In genomic region chr12:47900480-47901129, GRCh38 we compare ENCODE assay signal across 9 cellular contexts. TPM values are rescaled to one million over a fixed set of nuclear protein-coding genes. Genes with fewer than 3 reads are reported as not detected.
DNase-seq lines count a peak whose midpoint lies in the region; ATAC-seq, FAIRE-seq and TF ChIP-seq lines count a peak whose summit lies in the region.
"Had no signal": no experiment of that assay in that cellular context is flagged by ENCODE, and none has a peak within 500 bp of the region (broad histone marks: within the 10 kb centered on the region; RNA-seq: fewer than 3 reads in every experiment).

No MANE protein-coding gene starts in this region.

- TF ChIP-seq EP300 in GM12878 (IDR thresholded peaks at IDR 0.05; ENCODE audit: borderline replicate concordance in 1 of 2, control insufficient read depth in 1 of 2, low read depth in 2 of 2, low read length in 2 of 2): no peak

- WGBS in IMR-90 (ENCODE audit: extremely low coverage in 2 of 2, insufficient read length in 1 of 2), 2 experiments: no CpG with 5 or more reads among the region's 7 CpGs
- WGBS in GM12878 (ENCODE audit: insufficient coverage, insufficient replicate concordance, low lambda C conversion rate, missing lambda C conversion rate): 57% methylated on average over 7 of the region's 7 CpGs

- H3K27me3 Mint-ChIP-seq in natural killer cell treated with Interleukin-12 subunit alpha and Interleukin-12 subunit beta and Interleukin-15 and Interleukin-18, amount 100 ng/mL, for 72 hours: peaks cover 13 to 28% of the 10 kb centered on the region in 2 donors

- peak overlapping the region; percentile 26 for H3K4me3 Mint-ChIP-seq in natural killer cell treated with Interleukin-12 subunit alpha and Interleukin-12 subunit beta and Interleukin-15 and Interleukin-18, amount 100 ng/mL, for 72 hours

- in situ Hi-C loops in IMR-90 (cut with MboI; ENCODE audit: low sequenced_read_pairs): no loop called here
- in situ Hi-C loops in GM12878 (cut with MboI): no loop called here

- no peak overlapping the region for H3K27ac ChIP-seq in IMR-90 (ENCODE audit: insufficient read depth, low read length)
- no peak overlapping the region for H3K27ac ChIP-seq in GM12878 (ENCODE audit: control insufficient read depth, insufficient read depth)

- no peak overlapping the region for H4K8ac ChIP-seq in IMR-90 (ENCODE audit: low read depth in 2 of 2, low read length in 2 of 2)

- H3K36me3 ChIP-seq in IMR-90 (ENCODE audit: control insufficient read depth, insufficient read depth, low read length) (no peaks in the 10 kb centered on the region), GM12878 (ENCODE audit: control insufficient read depth in 2 of 2, insufficient read depth in 2 of 2, low read length in 1 of 2) (no peaks in the 10 kb centered on the region)

- H3K14ac ChIP-seq in IMR-90 (replicated peaks; ENCODE audit: low read depth, low read length): no peak overlapping the region

- peak overlapping the region; percentile 42 for H2AK9ac ChIP-seq in IMR-90 (replicated peaks; ENCODE audit: low read depth, low read length, poor library complexity)

- H3K9me1 ChIP-seq in IMR-90 (ENCODE audit: insufficient read depth, low read length): peaks cover 21% of the 10 kb centered on the region

- BruUV-seq in IMR-90 (replicated peaks; lab: Mats Ljungman, UMichigan) (no TSS peak), GM12878 (replicated peaks; lab: Mats Ljungman, UMichigan) (no TSS peak)

- H4K5ac ChIP-seq in IMR-90 (ENCODE audit: low read depth, low read length): no peak overlapping the region

- H3K18ac ChIP-seq in IMR-90 (ENCODE audit: low read depth, low read length): no peak overlapping the region

- H2AFZ ChIP-seq in IMR-90 (replicated peaks; ENCODE audit: low read length, poor library complexity) (no peak overlapping the region), GM12878 (ENCODE audit: control insufficient read depth, low read depth, low read length) (no peak overlapping the region; the same call in 1 of the 2 replicates)

- H3K9me3 ChIP-seq in IMR-90 (ENCODE audit: control insufficient read depth, insufficient read depth, low read length): no peaks in the 10 kb centered on the region
- H3K9me3 ChIP-seq in GM12878 (replicated peaks; ENCODE audit: control insufficient read depth, insufficient read depth, low read length): no peaks in the 10 kb centered on the region

- no peak overlapping the region for H2BK15ac ChIP-seq in IMR-90 (ENCODE audit: low read depth, low read length)

- H3K4ac ChIP-seq in IMR-90 (ENCODE audit: low read depth, low read length): no peak overlapping the region

- no peak overlapping the region for H3K56ac ChIP-seq in IMR-90 (ENCODE audit: extremely low read depth, insufficient read depth, low read length)

- no peaks in the 10 kb centered on the region for H3K79me2 ChIP-seq in GM12878 (ENCODE audit: control insufficient read depth, insufficient read depth, low read length)

- H3K27ac Mint-ChIP-seq in natural killer cell treated with Interleukin-12 subunit alpha and Interleukin-12 subunit beta and Interleukin-15 and Interleukin-18, amount 100 ng/mL, for 72 hours: no peak overlapping the region

- no peaks in the 10 kb centered on the region for H3K36me3 Mint-ChIP-seq in natural killer cell treated with Interleukin-12 subunit alpha and Interleukin-12 subunit beta and Interleukin-15 and Interleukin-18, amount 100 ng/mL, for 72 hours

- H3K79me1 ChIP-seq in IMR-90 (ENCODE audit: low read depth in 1 of 2, low read length in 2 of 2): peaks cover 18 to 54% of the 10 kb centered on the region in 2 experiments

- 0 out of 2 replicates have a peak, but pooled peaks have one; percentile 9 for TF ChIP-seq CTCF in IMR-90 (conservative IDR thresholded peaks at IDR 0.05; ENCODE audit: low read depth, low read length)
- TF ChIP-seq CTCF in GM12878 (IDR thresholded peaks at IDR 0.05 in 2 of 3, conservative IDR thresholded peaks at IDR 0.05 in 1 of 3; ENCODE audit: control insufficient read depth in 2 of 3, extremely low read depth in 1 of 3, insufficient read depth in 1 of 3, low read depth in 3 of 3, low read length in 3 of 3): peak; percentile 27 to 36 (median 33); a peak in 5 of 6 replicates

- H4K20me1 ChIP-seq in IMR-90 (ENCODE audit: insufficient read depth, low read length) (peaks cover 7% of the 10 kb centered on the region; the same call in 1 of the 2 replicates), GM12878 (ENCODE audit: control insufficient read depth, insufficient read depth) (no peaks in the 10 kb centered on the region)

- H2BK120ac ChIP-seq in IMR-90 (ENCODE audit: low read depth, low read length): no peak overlapping the region

- no peak overlapping the region for H2BK5ac ChIP-seq in IMR-90 (ENCODE audit: low read depth, low read length, poor library complexity, severe bottlenecking)

- H2AK5ac ChIP-seq in IMR-90 (ENCODE audit: low read depth, low read length): no peak overlapping the region; the same call in 1 of the 2 replicates

- H3K4me2 ChIP-seq in IMR-90 (ENCODE audit: low read depth, low read length): no peak overlapping the region
- H3K4me2 ChIP-seq in GM12878 (ENCODE audit: control insufficient read depth, insufficient read depth): no peak overlapping the region

- no peak for ATAC-seq in IMR-90 (ENCODE audit: low read depth)
- ATAC-seq in GM12878: peak; percentile 16
- ATAC-seq in natural killer cell treated with Interleukin-12 subunit alpha and Interleukin-12 subunit beta and Interleukin-15 and Interleukin-18, amount 100 ng/mL, for 72 hours: no peak
- no peak for ATAC-seq in HG02588 (IDR thresholded peaks at IDR 0.05; ENCODE audit: unreplicated experiment)

- RAD21 ChIA-PET in GM12878 (lab: Charles Lee; ENCODE audit: unreplicated experiment): interaction anchor here (2.1 to 4.3 kb wide), 2 partner anchors 16 to 32 kb away, joined by 10 to 28 read pairs; no protein-coding TSS in a partner anchor

- H3K9me3 Mint-ChIP-seq in natural killer cell treated with Interleukin-12 subunit alpha and Interleukin-12 subunit beta and Interleukin-15 and Interleukin-18, amount 100 ng/mL, for 72 hours: no peaks in the 10 kb centered on the region

- POLR2A ChIA-PET in IMR-90 (lab: Charles Lee; ENCODE audit: unreplicated experiment) (no interaction called here), GM12878 (lab: Charles Lee) (interaction anchor here (1.0 kb wide), 1 partner anchor 14 kb away, joined by 3 read pairs; no protein-coding TSS in a partner anchor)

- intact Hi-C loops in IMR-90 (cut with micrococcal nuclease): loop anchor here (5.0 kb wide), 2 partner anchors 47 to 48 kb away; no protein-coding TSS in a partner anchor
- intact Hi-C loops in GM12878 (cut with micrococcal nuclease; ENCODE audit: unreplicated experiment): loop anchor here (5.0 kb wide), 1 partner anchor 47 kb away; no protein-coding TSS in a partner anchor

- CTCF ChIA-PET in IMR-90 (lab: Yijun Ruan, JAX): interaction anchor here (1.3 kb wide), 1 partner anchor 49 kb away, joined by 4 read pairs; no protein-coding TSS in a partner anchor
- CTCF ChIA-PET in GM12878 (lab: Yijun Ruan, JAX): interaction anchor here (0.8 to 4.4 kb wide), 15 partner anchors 10 to 124 kb away, joined by 3 to 28 read pairs (median 5); partner anchors contain the start of gene TMEM106C

- FAIRE-seq in GM12878 (lab: Jason Lieb, UNC): no peak

- H2BK20ac ChIP-seq in IMR-90 (ENCODE audit: low read depth, low read length): no peak overlapping the region

- H3K23ac ChIP-seq in IMR-90 (ENCODE audit: low read depth, low read length): no peak overlapping the region

- H3K4me1 ChIP-seq in IMR-90 (ENCODE audit: control insufficient read depth, insufficient read depth, low read length) (peaks cover 16% of the 10 kb centered on the region), GM12878 (ENCODE audit: control insufficient read depth, insufficient read depth, low read length) (peaks cover 30% of the 10 kb centered on the region)

- peaks cover 7% of the 10 kb centered on the region for H3K27me3 ChIP-seq in IMR-90 (ENCODE audit: control insufficient read depth, insufficient read depth, low read length)
- H3K27me3 ChIP-seq in GM12878 (replicated peaks in 1 of 2; ENCODE audit: control insufficient read depth in 2 of 2, insufficient read depth in 2 of 2, low read length in 1 of 2): peaks cover 4 to 5% of the 10 kb centered on the region in 2 experiments; a peak in 1 of 4 replicates

- peaks cover 48 to 51% of the 10 kb centered on the region in 2 donors for H3K4me1 Mint-ChIP-seq in natural killer cell treated with Interleukin-12 subunit alpha and Interleukin-12 subunit beta and Interleukin-15 and Interleukin-18, amount 100 ng/mL, for 72 hours (ENCODE audit: low read depth in 2 of 2)

- no peak for TF ChIP-seq POLR2A in IMR-90 (IDR thresholded peaks at IDR 0.05; ENCODE audit: low read depth, low read length)
- TF ChIP-seq POLR2A in GM12878 (IDR thresholded peaks at IDR 0.05; ENCODE audit: low read depth, low read length): no peak

- SMC1A ChIA-PET in GM12878 (lab: Charles Lee; ENCODE audit: uncharacterized antibody, unreplicated experiment): interaction anchor here (1.3 to 3.9 kb wide), 6 partner anchors 11 to 256 kb away, joined by 3 to 21 read pairs (median 4); partner anchors contain the start of gene ASB8

- H3K4me3 ChIP-seq in IMR-90 (ENCODE audit: insufficient read depth, low read depth, low read length) (no peak overlapping the region), GM12878 (no peak overlapping the region)

- peak; percentile 1 for DNase-seq in NCI-H1436 treated with DMSO at 0.1 percent for 48 hours (lab: John Stamatoyannopoulos, UW)
- DNase-seq in NCI-H1436 (lab: John Stamatoyannopoulos, UW): no peak
- no peak for DNase-seq in IMR-90
- no peak for DNase-seq in GM12878 (ENCODE audit: low read depth, low spot score)
- DNase-seq in natural killer cell treated with Interleukin-12 subunit alpha and Interleukin-12 subunit beta and Interleukin-15 and Interleukin-18, amount 100 ng/mL, for 72 hours (ENCODE audit: low spot score): no peak
- DNase-seq in NCI-H69 (lab: John Stamatoyannopoulos, UW): no peak
- no peak for DNase-seq in EL

- no peak overlapping the region for H4K91ac ChIP-seq in IMR-90 (ENCODE audit: insufficient read depth, low read depth, low read length)

- TF ChIP-seq RAD21 in IMR-90 (IDR thresholded peaks at IDR 0.05; ENCODE audit: low read length) (no peak), GM12878 (IDR thresholded peaks at IDR 0.05; ENCODE audit: insufficient read depth, low read depth, low read length) (0 out of 2 replicates have a peak, but pooled peaks have one; percentile 1)

- dilution Hi-C loops in IMR-90 (cut with HindIII; ENCODE audit: low sequenced_read_pairs, unreplicated experiment): no loop called here

- H3K9ac ChIP-seq in IMR-90 (ENCODE audit: low read depth, low read length): no peak overlapping the region
- H3K9ac ChIP-seq in GM12878 (ENCODE audit: control insufficient read depth, insufficient read depth, low read length): no peak overlapping the region

RNA-seq across cellular contexts. Expression of gene VDR, which starts 4.2 kb away (rescaled TPM):
- total RNA-seq in IMR-90 (2012; rRNA removed) (3.9 and 5.4 TPM in 2 replicates), GM12878 (2014; rRNA removed) (2.0 and 2.9 TPM in 2 replicates), GM12878 (2014; rRNA removed; fragmentation: Illumina TruSeq; extraction: Trizol) (1.7 TPM in 2 replicates), GM12878 (2021) (3.0 and 3.8 TPM in 2 replicates)
- polyA plus RNA-seq in IMR-90 (2012; rRNA removed) (8.5 and 10.8 TPM in 2 replicates), GM12878 (2011; rRNA removed) (3.0 and 7.9 TPM in 2 replicates), GM12878 (2014; fragmentation: Illumina TruSeq; extraction: Trizol) (4.2 and 5.0 TPM in 2 replicates), GM12878 (2014; fragmentation: Nextera tagmentation; extraction: Ambion mirVana) (under 1 TPM; 0.27 to 0.75 TPM), GM12878 (2014; rRNA removed) (2.9 and 3.1 TPM in 2 replicates), GM12878 (2016; fragmentation: Nextera tagmentation; extraction: Ambion mirVana) (1 to 10 TPM; 2.7 to 3.5 TPM)
- 6.0 and 8.5 TPM in 2 replicates for polyA plus RNA-seq in IMR-90 (2012; cell fraction: cytosol; rRNA removed)
- 6.6 and 12.7 TPM in 2 replicates for polyA plus RNA-seq in IMR-90 (2012; cell fraction: nucleus; rRNA removed; ENCODE audit: low replicate concordance)
- 5.2 and 6.8 TPM in 2 replicates for total RNA-seq in GM12878 (2013; cell fraction: nucleolus; rRNA removed)
- polyA plus RNA-seq in GM12878 (2011; ENCODE audit: low read depth): 4.1 TPM
- 7.6 and 7.7 TPM in 2 replicates for polyA plus RNA-seq in GM12878 (2011; cell fraction: cytosol; rRNA removed)
- 4.9 and 10.2 TPM in 2 replicates for polyA plus RNA-seq in GM12878 (2011; cell fraction: nucleus; rRNA removed)
- polyA plus RNA-seq in GM12878 (2012): 5.7 and 6.8 TPM in 2 replicates
- polyA minus RNA-seq in GM12878 (2011; rRNA and poly(A)+ RNA removed): 10.7 and 17.9 TPM in 2 replicates
- polyA minus RNA-seq in GM12878 (2011; cell fraction: cytosol; rRNA and poly(A)+ RNA removed): 4.1 TPM in 2 replicates
- 3.5 and 6.7 TPM in 2 replicates for polyA minus RNA-seq in GM12878 (2011; cell fraction: nucleus; rRNA and poly(A)+ RNA removed)
- 10 to 100 TPM; 12.0 to 23.0 TPM for total RNA-seq in natural killer cell treated with Interleukin-12 subunit alpha and Interleukin-12 subunit beta and Interleukin-15 and Interleukin-18, amount 100 ng/mL, for 72 hours
- polyA plus RNA-seq: neural cell had no signal
